Comparison of ENCODE assay signal across 23 cellular contexts in the genomic region with DNA sequence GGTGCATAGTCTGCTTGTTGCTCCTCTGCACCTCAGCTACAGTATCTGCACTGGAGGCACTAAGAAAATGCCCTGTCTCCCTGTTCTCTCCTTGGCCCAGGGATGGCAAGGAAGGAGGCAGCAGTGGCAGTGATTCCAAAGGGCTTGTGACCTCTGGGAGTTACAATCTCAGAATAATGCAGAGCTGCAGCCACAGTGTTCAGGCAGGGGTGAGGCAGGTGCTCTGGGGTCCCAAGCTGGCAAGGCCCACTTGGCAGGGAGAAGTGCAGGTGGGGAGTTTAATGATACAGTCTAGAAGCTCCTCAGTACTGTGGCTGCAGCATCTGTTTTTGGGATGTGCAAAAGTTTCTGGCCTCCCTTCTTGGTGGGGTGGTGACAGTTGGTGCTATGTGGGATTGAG.
"Had no signal": no experiment of that assay in that cellular context is flagged by ENCODE, and none has a peak within 500 bp of the region (broad histone marks: within the 10 kb centered on the region; RNA-seq: fewer than 3 reads in every experiment).

No MANE protein-coding gene starts in this region.

- H3K27me3 ChIP-seq: colonic mucosa, esophagus squamous epithelium, foreskin keratinocyte, gastrocnemius medialis, gastroesophageal sphincter, heart left ventricle, heart right ventricle had no signal

- H3K9me3 ChIP-seq: colonic mucosa, esophagus squamous epithelium, gastrocnemius medialis, gastroesophageal sphincter, heart right ventricle had no signal

- H3K4me1 ChIP-seq: colonic mucosa, esophagus squamous epithelium, foreskin keratinocyte, gastrocnemius medialis, gastroesophageal sphincter, heart right ventricle had no signal

- DNase-seq: colonic mucosa; cortex of kidney; dermis blood vessel endothelial cell; dorsolateral prefrontal cortex; effector CD4-positive, alpha-beta T cell; effector CD8-positive, alpha-beta T cell; effector memory CD4-positive, alpha-beta T cell; effector memory CD8-positive, alpha-beta T cell; endodermal cell; erythroblast; esophagus squamous epithelium; foreskin fibroblast; foreskin keratinocyte; foreskin melanocyte; gastrocnemius medialis; glutamatergic neuron; head of caudate nucleus; heart left ventricle; heart right ventricle had no signal

- H3K36me3 ChIP-seq: colonic mucosa, esophagus squamous epithelium, gastrocnemius medialis, gastroesophageal sphincter, heart left ventricle, heart right ventricle had no signal

- H3K27ac ChIP-seq: colonic mucosa, coronary artery, dorsolateral prefrontal cortex, epithelial cell of prostate, esophagus squamous epithelium, foreskin keratinocyte, gastrocnemius medialis, gastroesophageal sphincter, heart left ventricle, heart right ventricle had no signal

- ATAC-seq: effector memory CD8-positive, alpha-beta T cell; esophagus mucosa; gastrocnemius medialis; gastroesophageal sphincter had no signal

- H3K4me3 ChIP-seq: colonic mucosa, coronary artery, dorsolateral prefrontal cortex, esophagus squamous epithelium, gastrocnemius medialis, gastroesophageal sphincter, heart left ventricle, heart right ventricle had no signal
